ENCODE assay signal across 8 cellular contexts in the genomic region with DNA sequence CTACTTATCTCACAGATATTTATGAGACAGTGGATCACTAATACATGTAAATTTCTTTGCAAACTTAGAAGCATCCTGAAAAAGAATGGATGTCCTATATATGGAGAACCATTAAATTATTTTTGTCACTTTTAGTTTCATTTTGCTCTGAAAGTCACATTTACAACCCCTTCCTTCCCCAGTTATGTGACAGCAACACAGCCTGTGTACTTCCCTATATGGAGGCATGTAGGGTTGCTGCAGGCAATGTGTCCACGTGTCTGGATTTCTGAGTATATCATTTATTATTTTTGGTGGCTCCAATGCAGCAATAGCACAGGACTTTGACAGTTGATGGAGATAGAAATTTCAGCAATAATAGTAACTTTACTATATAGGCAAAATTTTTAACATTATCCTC.
DNase-seq lines count a peak whose midpoint lies in the region; ATAC-seq and TF ChIP-seq lines count a peak whose summit lies in the region.
"Had no signal": no experiment of that assay in that cellular context is flagged by ENCODE, and none has a peak within 500 bp of the region (broad histone marks: within the 10 kb centered on the region; RNA-seq: fewer than 3 reads in every experiment).

No MANE protein-coding gene starts in this region.

- TF ChIP-seq POLR2A in ovary (IDR thresholded peaks at IDR 0.05) = no peak

- WGBS in ovary, 3 donors = 68 to 78% (median 78%) methylated on average over 1 of the region's 1 CpG

- peak; percentile 91 for ATAC-seq in GM18909 (IDR thresholded peaks at IDR 0.05; ENCODE audit: poor library complexity, unreplicated experiment)
- peak; percentile 84 for ATAC-seq in HG02623 (IDR thresholded peaks at IDR 0.05; ENCODE audit: unreplicated experiment)

- no peak for TF ChIP-seq EP300 in ovary (IDR thresholded peaks at IDR 0.05)

- H3K4me3 ChIP-seq in Karpas-422 (ENCODE audit: low read length) = no peak overlapping the region
- peak overlapping the region in 1 of 2 experiments; percentile 25 for H3K4me3 ChIP-seq in neutrophil (ENCODE audit: low read depth in 1 of 2, low read length in 1 of 2)
- H3K4me3 ChIP-seq in ovary = no peak overlapping the region

- no peaks in the 10 kb centered on the region for H3K79me2 ChIP-seq in Karpas-422 (ENCODE audit: low read length)

- DNase-seq in Karpas-422 (peak; percentile 65), NCI-H2107 treated with DMSO at 0.1 percent for 48 hours (lab: John Stamatoyannopoulos, UW; ENCODE audit: unreplicated experiment) (no peak), HCEC 1CT (no peak), ovary (no peak)
- DNase-seq: NCI-H774 had no signal

- H4K20me1 ChIP-seq in Karpas-422 (ENCODE audit: insufficient read depth, low read depth, low read length) = no peaks in the 10 kb centered on the region

- peak overlapping the region; percentile 19 for H3K4me2 ChIP-seq in Karpas-422 (ENCODE audit: low read depth, low read length, poor library complexity, severe bottlenecking)

- H3K9ac ChIP-seq in Karpas-422 (ENCODE audit: low read length) = no peak overlapping the region

- H2AFZ ChIP-seq in Karpas-422 (ENCODE audit: low read length) = peak overlapping the region; percentile 5; the same call in 1 of the 2 replicates

- H3K4me1 ChIP-seq in Karpas-422 (ENCODE audit: low read length) (peaks cover 12% of the 10 kb centered on the region), neutrophil (ENCODE audit: control insufficient read depth in 1 of 2, insufficient read depth in 1 of 2, low read depth in 1 of 2, low read length in 1 of 2) (peaks cover 9 to 10% of the 10 kb centered on the region in 2 experiments), ovary (ENCODE audit: insufficient read depth) (no peaks in the 10 kb centered on the region)

- H3K27ac ChIP-seq in Karpas-422 (ENCODE audit: low read length) (no peak overlapping the region), neutrophil (peak overlapping the region; percentile 79), ovary (no peak overlapping the region)

- H3K36me3 ChIP-seq in Karpas-422 (ENCODE audit: insufficient read depth, low read length) = no peaks in the 10 kb centered on the region
- H3K36me3 ChIP-seq in neutrophil = no peaks in the 10 kb centered on the region
- no peaks in the 10 kb centered on the region for H3K36me3 ChIP-seq in ovary

- intact Hi-C loops in ovary (cut with DNase I) = no loop called here

- H3K9me3 ChIP-seq in Karpas-422 (ENCODE audit: low read length) = no peaks in the 10 kb centered on the region
- no peaks in the 10 kb centered on the region for H3K9me3 ChIP-seq in neutrophil
- no peaks in the 10 kb centered on the region for H3K9me3 ChIP-seq in ovary

- TF ChIP-seq CTCF in neutrophil (IDR thresholded peaks at IDR 0.05) (no peak), ovary (IDR thresholded peaks at IDR 0.05) (no peak)

- H3K27me3 ChIP-seq in Karpas-422 (ENCODE audit: low read length) (no peaks in the 10 kb centered on the region), neutrophil (no peaks in the 10 kb centered on the region), ovary (no peaks in the 10 kb centered on the region)

- no peaks in the 10 kb centered on the region for H3K9me2 ChIP-seq in Karpas-422 (replicated peaks; ENCODE audit: insufficient read depth, low read length)
